In genomic region chr3:129549805-129550204, GRCh38 we compare ENCODE assay signal across 1 cellular context.
TF ChIP-seq lines count a peak whose summit lies in the region.

No MANE protein-coding gene starts in this region.

TF ChIP-seq in endothelial cell of umbilical vein, 7 proteins besides CTCF, POLR2A, EP300 and RAD21 (continued from another document):
- TF ChIP-seq JUN (IDR thresholded peaks at IDR 0.05; ENCODE audit: borderline replicate concordance, insufficient read depth, insufficient read length, low read depth) (no peak), POLR2AphosphoS5 (IDR thresholded peaks at IDR 0.05; ENCODE audit: insufficient read depth, low read depth, low read length) (no peak)
